11 cellular contexts compared by ENCODE assay signal in genomic region chr9:86275962-86276361, GRCh38. TPM values are rescaled to one million over a fixed set of nuclear protein-coding genes. Genes with fewer than 3 reads are reported as not detected.
DNase-seq lines count a peak whose midpoint lies in the region; ATAC-seq and TF ChIP-seq lines count a peak whose summit lies in the region.
"Had no signal": no experiment of that assay in that cellular context is flagged by ENCODE, and none has a peak within 500 bp of the region (broad histone marks: within the 10 kb centered on the region; RNA-seq: fewer than 3 reads in every experiment).

No MANE protein-coding gene starts in this region.

- no peak overlapping the region for H3K27ac ChIP-seq in SK-N-SH (ENCODE audit: low read depth in 2 of 2, low read length in 1 of 2)

- WGBS in SK-N-SH (ENCODE audit: low lambda C conversion rate) = 94% methylated on average over 3 of the region's 3 CpGs

- TF ChIP-seq EP300 in SK-N-SH (IDR thresholded peaks at IDR 0.05; ENCODE audit: borderline replicate concordance in 1 of 2, low read depth in 1 of 2, low read length in 1 of 2) = no peak

- H3K9me2 ChIP-seq in SK-N-SH = no peaks in the 10 kb centered on the region

- peaks cover 37 to 44% of the 10 kb centered on the region in 2 experiments for H3K36me3 ChIP-seq in SK-N-SH (replicated peaks in 1 of 2; ENCODE audit: control insufficient read depth in 1 of 2, insufficient read depth in 2 of 2, low read length in 1 of 2)

- H3K4me3 ChIP-seq in AG04449 (ENCODE audit: low read depth, low read length) = no peak overlapping the region
- no peak overlapping the region for H3K4me3 ChIP-seq in SK-N-SH (ENCODE audit: low read depth in 2 of 2, low read length in 1 of 2)
- no peak overlapping the region for H3K4me3 ChIP-seq in fibroblast of pulmonary artery (replicated peaks; ENCODE audit: low read depth, low read length)

- no peak overlapping the region for H3K9ac ChIP-seq in SK-N-SH

- no peaks in the 10 kb centered on the region for H3F3A ChIP-seq in SK-N-SH (replicated peaks; ENCODE audit: insufficient read depth)

- POLR2A ChIA-PET in AG04449 (lab: Yijun Ruan, JAX) = no interaction called here
- POLR2A ChIA-PET in SK-N-SH (lab: Yijun Ruan, JAX) = no interaction called here

- H3K27me3 ChIP-seq in SK-N-SH (ENCODE audit: insufficient read depth) = no peaks in the 10 kb centered on the region

- H2AFZ ChIP-seq in SK-N-SH (ENCODE audit: low read depth) = no peak overlapping the region

- CTCF ChIA-PET in AG04449 (lab: Yijun Ruan, JAX) (interaction anchor here (1.3 to 4.9 kb wide), 7 partner anchors 9 to 455 kb away, joined by 3 to 37 read pairs (median 4); no protein-coding TSS in a partner anchor), SK-N-SH (lab: Yijun Ruan, JAX) (interaction anchor here (0.7 to 2.9 kb wide), 6 partner anchors 10 to 334 kb away, joined by 3 to 17 read pairs (median 4); no protein-coding TSS in a partner anchor)

- peaks cover 7 to 15% of the 10 kb centered on the region in 2 experiments; a peak in 3 of 4 replicates for H3K4me1 ChIP-seq in SK-N-SH (ENCODE audit: control insufficient read depth in 1 of 2, insufficient read depth in 2 of 2, low read depth in 1 of 2, low read length in 1 of 2)

- no peak overlapping the region for H3K4me2 ChIP-seq in SK-N-SH

- no peaks in the 10 kb centered on the region for H3K9me3 ChIP-seq in SK-N-SH

- peaks cover 64% of the 10 kb centered on the region for H3K79me2 ChIP-seq in SK-N-SH (ENCODE audit: insufficient read depth)

- TF ChIP-seq CTCF in AG04449 (IDR thresholded peaks at IDR 0.05; ENCODE audit: insufficient read depth, low read length, missing control alignments) (peak; percentile 17), GM12872 (IDR thresholded peaks at IDR 0.05; ENCODE audit: insufficient read depth, low read depth, low read length) (peak; percentile 25; the same call in 1 of the 3 replicates), SK-N-SH (IDR thresholded peaks at IDR 0.05) (peak; percentile 34), fibroblast of pulmonary artery (IDR thresholded peaks at IDR 0.05; ENCODE audit: low read length, missing control alignments) (peak; percentile 29)

- H4K20me1 ChIP-seq in SK-N-SH (ENCODE audit: insufficient read depth) = peaks cover 11% of the 10 kb centered on the region; the same call in 1 of the 2 replicates

- no peak for DNase-seq in AG04449 (ENCODE audit: low read depth, low spot score)
- DNase-seq in SK-N-SH = no peak
- DNase-seq in fibroblast of pulmonary artery (ENCODE audit: low read depth) = no peak
- DNase-seq in NK-92 (lab: John Stamatoyannopoulos, UW; ENCODE audit: unreplicated experiment) = no peak
- no peak for DNase-seq in NCI-H187 treated with DMSO at 0.1 percent for 48 hours (lab: John Stamatoyannopoulos, UW)
- DNase-seq: naive thymus-derived CD8-positive, alpha-beta T cell; NCI-H1092 treated with DMSO at 0.1 percent for 48 hours; T1000 had no signal

- TF ChIP-seq RAD21 in SK-N-SH (IDR thresholded peaks at IDR 0.05; ENCODE audit: low read length) = peak; percentile 57

- ATAC-seq in HG03378 (IDR thresholded peaks at IDR 0.05; ENCODE audit: unreplicated experiment) (no peak), HG03342 (IDR thresholded peaks at IDR 0.05; ENCODE audit: unreplicated experiment) (no peak)
- ATAC-seq: naive thymus-derived CD8-positive, alpha-beta T cell had no signal

TF ChIP-seq in SK-N-SH, 30 proteins besides CTCF, POLR2A, EP300 and RAD21:
- TF ChIP-seq IRF3 (IDR thresholded peaks at IDR 0.05; ENCODE audit: low read depth, low read length) (no peak), EZH2phosphoT487 (IDR thresholded peaks at IDR 0.05; ENCODE audit: borderline replicate concordance, low read depth) (no peak), FOXM1 (IDR thresholded peaks at IDR 0.05; ENCODE audit: low read depth) (no peak), ELF1 (IDR thresholded peaks at IDR 0.05) (no peak), SMC3 (IDR thresholded peaks at IDR 0.05; ENCODE audit: low read depth, low read length) (no peak), MEF2A (IDR thresholded peaks at IDR 0.05; ENCODE audit: borderline replicate concordance, low read depth) (no peak), FOSL2 (IDR thresholded peaks at IDR 0.05; ENCODE audit: borderline replicate concordance, low read depth) (no peak), RFX5 (IDR thresholded peaks at IDR 0.05; ENCODE audit: low read length) (no peak), SIN3A (IDR thresholded peaks at IDR 0.05; ENCODE audit: borderline replicate concordance, low read depth, low read length) (no peak), POLR2AphosphoS5 (IDR thresholded peaks at IDR 0.05; ENCODE audit: low read depth, low read length) (no peak), RXRA (IDR thresholded peaks at IDR 0.05; ENCODE audit: borderline replicate concordance, low read depth) (no peak)
- TF ChIP-seq, protein P1, sequence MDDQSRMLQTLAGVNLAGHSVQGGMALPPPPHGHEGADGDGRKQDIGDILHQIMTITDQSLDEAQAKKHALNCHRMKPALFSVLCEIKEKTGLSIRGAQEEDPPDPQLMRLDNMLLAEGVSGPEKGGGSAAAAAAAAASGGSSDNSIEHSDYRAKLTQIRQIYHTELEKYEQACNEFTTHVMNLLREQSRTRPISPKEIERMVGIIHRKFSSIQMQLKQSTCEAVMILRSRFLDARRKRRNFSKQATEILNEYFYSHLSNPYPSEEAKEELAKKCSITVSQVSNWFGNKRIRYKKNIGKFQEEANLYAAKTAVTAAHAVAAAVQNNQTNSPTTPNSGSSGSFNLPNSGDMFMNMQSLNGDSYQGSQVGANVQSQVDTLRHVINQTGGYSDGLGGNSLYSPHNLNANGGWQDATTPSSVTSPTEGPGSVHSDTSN (IDR thresholded peaks at IDR 0.05) = no peak
- TF ChIP-seq, protein P2, sequence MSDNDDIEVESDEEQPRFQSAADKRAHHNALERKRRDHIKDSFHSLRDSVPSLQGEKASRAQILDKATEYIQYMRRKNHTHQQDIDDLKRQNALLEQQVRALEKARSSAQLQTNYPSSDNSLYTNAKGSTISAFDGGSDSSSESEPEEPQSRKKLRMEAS (IDR thresholded peaks at IDR 0.05; ENCODE audit: low read depth) = no peak
- TF ChIP-seq, protein P3, sequence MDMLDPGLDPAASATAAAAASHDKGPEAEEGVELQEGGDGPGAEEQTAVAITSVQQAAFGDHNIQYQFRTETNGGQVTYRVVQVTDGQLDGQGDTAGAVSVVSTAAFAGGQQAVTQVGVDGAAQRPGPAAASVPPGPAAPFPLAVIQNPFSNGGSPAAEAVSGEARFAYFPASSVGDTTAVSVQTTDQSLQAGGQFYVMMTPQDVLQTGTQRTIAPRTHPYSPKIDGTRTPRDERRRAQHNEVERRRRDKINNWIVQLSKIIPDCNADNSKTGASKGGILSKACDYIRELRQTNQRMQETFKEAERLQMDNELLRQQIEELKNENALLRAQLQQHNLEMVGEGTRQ (IDR thresholded peaks at IDR 0.05; ENCODE audit: borderline replicate concordance, low read depth, low read length) = no peak
TF ChIP-seq in SK-N-SH: peak in this region for 0.

RNA-seq across cellular contexts. Expression of gene ISCA1, which starts 6.4 kb away (rescaled TPM):
- 10.9 and 14.7 TPM in 2 replicates for polyA plus RNA-seq in SK-N-SH (2012; rRNA removed)
- polyA plus RNA-seq in SK-N-SH (2012; cell fraction: cytosol; rRNA removed) = 19.2 and 24.0 TPM in 2 replicates
- 5.0 and 13.1 TPM in 2 replicates for polyA plus RNA-seq in SK-N-SH (2012; cell fraction: nucleus; rRNA removed)

RNA-seq across cellular contexts. Expression of gene C9orf153, which starts 16.5 kb away (rescaled TPM):
- 0.03 TPM in 1 of 2 replicates, not detected in the other for polyA plus RNA-seq in SK-N-SH (2012; rRNA removed)
- polyA plus RNA-seq in SK-N-SH (2012; cell fraction: cytosol; rRNA removed) = 0.03 TPM in 2 replicates
- 0.05 and 0.06 TPM in 2 replicates for polyA plus RNA-seq in SK-N-SH (2012; cell fraction: nucleus; rRNA removed)
